ENCODE assay signal across 1 cellular context in genomic region chr7:74988436-74988835, GRCh38. TPM values are rescaled to one million over a fixed set of nuclear protein-coding genes. Genes with fewer than 3 reads are reported as not detected.
"Had no signal": no experiment of that assay in that cellular context is flagged by ENCODE, and none has a peak within 500 bp of the region (broad histone marks: within the 10 kb centered on the region; RNA-seq: fewer than 3 reads in every experiment).

No MANE protein-coding gene starts in this region.

RNA-seq across cellular contexts. Expression of gene CASTOR2, which starts 23.9 kb away (rescaled TPM):
- polyA plus RNA-seq: IgD-negative memory B cell had no signal
